ENCODE assay signal across 8 cellular contexts in genomic region chr1:166974647-166975345, GRCh38. TPM values are rescaled to one million over a fixed set of nuclear protein-coding genes. Genes with fewer than 3 reads are reported as not detected.
A peak's percentile ranks its signal among the peaks of the same experiment; 100 is the strongest.
DNase-seq lines count a peak whose midpoint lies in the region; ATAC-seq, FAIRE-seq and TF ChIP-seq lines count a peak whose summit lies in the region.

No MANE protein-coding gene starts in this region.

- H3K4me2 ChIP-seq in astrocyte (ENCODE audit: low read length): peak overlapping the region; percentile 92

- H3K9me3 Mint-ChIP-seq in astrocyte (ENCODE audit: unreplicated experiment): peaks cover 2% of the 10 kb centered on the region
- H3K9me3 Mint-ChIP-seq in stimulated activated effector memory CD8-positive, alpha-beta T cell treated with anti-CD3 and anti-CD28 coated beads, Interleukin-12 subunit alpha, Interleukin-12 subunit beta, amount 100 ng/mL, for 72 hours: no peaks in the 10 kb centered on the region

- no peak overlapping the region for H3K27ac ChIP-seq in astrocyte (ENCODE audit: low read depth, low read length)

- no peaks in the 10 kb centered on the region for H3K36me3 ChIP-seq in astrocyte (ENCODE audit: insufficient read depth, low read length)

- H3K4me1 ChIP-seq in astrocyte (ENCODE audit: insufficient read depth, low read length): no peaks in the 10 kb centered on the region

- H3K4me1 Mint-ChIP-seq in astrocyte (ENCODE audit: low read depth, unreplicated experiment): peaks cover 29% of the 10 kb centered on the region
- H3K4me1 Mint-ChIP-seq in stimulated activated effector memory CD8-positive, alpha-beta T cell treated with anti-CD3 and anti-CD28 coated beads, Interleukin-12 subunit alpha, Interleukin-12 subunit beta, amount 100 ng/mL, for 72 hours: peaks cover 30% of the 10 kb centered on the region

- H3K4me3 ChIP-seq in astrocyte (ENCODE audit: insufficient read depth, low read depth, low read length): peak overlapping the region; percentile 58

- no peak for TF ChIP-seq CTCF in astrocyte (IDR thresholded peaks at IDR 0.05; ENCODE audit: insufficient read depth, low read depth, low read length)

- FAIRE-seq in astrocyte (lab: Jason Lieb, UNC): no peak

- ATAC-seq in GM18867 (IDR thresholded peaks at IDR 0.05; ENCODE audit: unreplicated experiment) (peak; percentile 3), HG03108 (IDR thresholded peaks at IDR 0.05; ENCODE audit: unreplicated experiment) (no peak), HG02970 (IDR thresholded peaks at IDR 0.05; ENCODE audit: low FRiP score, unreplicated experiment) (no peak)
- ATAC-seq in stimulated activated effector memory CD8-positive, alpha-beta T cell treated with anti-CD3 and anti-CD28 coated beads, Interleukin-12 subunit alpha, Interleukin-12 subunit beta, amount 100 ng/mL, for 72 hours: peak; percentile 56

- H3K27me3 ChIP-seq in astrocyte (ENCODE audit: insufficient read depth, low read length): peaks cover 66% of the 10 kb centered on the region

- DNase-seq in NCI-H2227 treated with DMSO at 0.1 percent for 48 hours (lab: John Stamatoyannopoulos, UW) (peak; percentile 21), astrocyte (ENCODE audit: low read depth) (no peak), medulla oblongata (ENCODE audit: extremely low spot score) (peak; percentile 42), occipital lobe (lab: John Stamatoyannopoulos, UW) (no peak)
- no peak for DNase-seq in stimulated activated effector memory CD8-positive, alpha-beta T cell treated with anti-CD3 and anti-CD28 coated beads, Interleukin-12 subunit alpha, Interleukin-12 subunit beta, amount 100 ng/mL, for 72 hours (ENCODE audit: low spot score in 2 of 2)

- H4K20me1 ChIP-seq in astrocyte (ENCODE audit: insufficient read depth, low read length): no peaks in the 10 kb centered on the region

- peaks cover 55% of the 10 kb centered on the region for H3K27me3 Mint-ChIP-seq in astrocyte (ENCODE audit: low read depth, unreplicated experiment)

- peak overlapping the region; percentile 57 for H3K9ac ChIP-seq in astrocyte (ENCODE audit: low read length)

- peak overlapping the region; percentile 70 for H2AFZ ChIP-seq in astrocyte (ENCODE audit: low read depth, low read length)

- H3K27ac Mint-ChIP-seq in astrocyte (ENCODE audit: unreplicated experiment): no peak overlapping the region
- H3K27ac Mint-ChIP-seq in stimulated activated effector memory CD8-positive, alpha-beta T cell treated with anti-CD3 and anti-CD28 coated beads, Interleukin-12 subunit alpha, Interleukin-12 subunit beta, amount 100 ng/mL, for 72 hours: peak overlapping the region; percentile 89

- no peaks in the 10 kb centered on the region for H3K36me3 Mint-ChIP-seq in astrocyte (ENCODE audit: low read depth, unreplicated experiment)
- peaks cover 6% of the 10 kb centered on the region for H3K36me3 Mint-ChIP-seq in stimulated activated effector memory CD8-positive, alpha-beta T cell treated with anti-CD3 and anti-CD28 coated beads, Interleukin-12 subunit alpha, Interleukin-12 subunit beta, amount 100 ng/mL, for 72 hours

- H3K9me3 ChIP-seq in astrocyte (ENCODE audit: insufficient read depth, low read depth, low read length): no peaks in the 10 kb centered on the region

- H3K4me3 Mint-ChIP-seq in astrocyte (ENCODE audit: unreplicated experiment): peak overlapping the region; percentile 89
- peak overlapping the region; percentile 92 for H3K4me3 Mint-ChIP-seq in stimulated activated effector memory CD8-positive, alpha-beta T cell treated with anti-CD3 and anti-CD28 coated beads, Interleukin-12 subunit alpha, Interleukin-12 subunit beta, amount 100 ng/mL, for 72 hours

- no peaks in the 10 kb centered on the region for H3K79me2 ChIP-seq in astrocyte (ENCODE audit: insufficient read depth, low read length)

RNA-seq across cellular contexts. Expression of gene ILDR2, which starts 0.5 kb away (rescaled TPM):
- total RNA-seq in astrocyte (7.8 and 9.3 TPM in 2 replicates), occipital lobe (14.2 TPM)

RNA-seq across cellular contexts. Expression of gene MAEL, which starts 14.3 kb away (rescaled TPM):
- 0.11 and 0.17 TPM in 2 replicates for total RNA-seq in astrocyte
- total RNA-seq in occipital lobe: 1.4 TPM

Comparison
In these comparisons a context has a peak if more than half of its experiments do, and no peak if none do; other contexts are left out.
1. ATAC-seq: peak in GM18867 (single experiment) and stimulated activated effector memory CD8-positive, alpha-beta T cell treated with anti-CD3 and anti-CD28 coated beads, Interleukin-12 subunit alpha, Interleukin-12 subunit beta, amount 100 ng/mL, for 72 hours (single experiment); none in HG03108 (single experiment) and HG02970 (single experiment).
2. DNase-seq: peak in NCI-H2227 treated with DMSO at 0.1 percent for 48 hours (single experiment) and medulla oblongata (single experiment); none in astrocyte (single experiment), stimulated activated effector memory CD8-positive, alpha-beta T cell treated with anti-CD3 and anti-CD28 coated beads, Interleukin-12 subunit alpha, Interleukin-12 subunit beta, amount 100 ng/mL, for 72 hours (0 of 2) and occipital lobe (single experiment).